8 cellular contexts compared by ENCODE assay signal in the genomic region with DNA sequence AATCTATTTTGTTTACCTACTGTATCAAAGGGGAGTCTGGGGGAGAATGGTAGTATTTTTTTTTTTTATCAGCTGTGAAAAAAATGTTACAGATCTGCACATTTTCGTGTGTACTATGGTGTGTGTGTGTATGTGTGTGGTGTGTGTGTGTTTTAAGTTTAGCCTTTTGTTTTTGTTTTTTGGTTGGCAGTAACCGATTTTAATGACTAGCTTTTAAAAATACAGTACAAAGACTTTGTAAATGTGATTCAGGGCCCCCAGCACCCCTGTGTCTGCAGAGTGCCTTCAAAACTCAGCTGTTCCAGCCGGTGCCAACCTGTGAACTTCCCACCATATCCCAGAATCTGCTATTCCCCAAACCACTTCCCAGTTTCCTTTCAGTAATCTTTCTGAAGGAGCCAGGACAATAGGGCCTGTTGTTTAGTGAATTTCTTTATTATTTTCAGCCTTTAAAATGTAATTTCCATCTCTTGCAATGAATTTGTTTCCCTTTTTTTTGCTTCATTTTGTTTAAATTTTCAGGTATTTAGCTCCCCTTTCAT. TPM values are rescaled to one million over a fixed set of nuclear protein-coding genes. Genes with fewer than 3 reads are reported as not detected.
DNase-seq lines count a peak whose midpoint lies in the region; ATAC-seq and TF ChIP-seq lines count a peak whose summit lies in the region.

No MANE protein-coding gene starts in this region.

- H3K9me3 ChIP-seq in SK-N-SH (no peaks in the 10 kb centered on the region), subcutaneous abdominal adipose tissue (ENCODE audit: control insufficient read depth in 5 of 5, low read length in 5 of 5) (no peaks in the 10 kb centered on the region)

- no peak for TF ChIP-seq RAD21 in SK-N-SH (IDR thresholded peaks at IDR 0.05; ENCODE audit: low read length)

- H3K27ac Mint-ChIP-seq in activated T-helper 2 cell treated with anti-CD3 and anti-CD28 coated beads, Interferon-gamma antibody, Interleukin-2, Interleukin-4, amounts not matched to agents 10 μg/mL and 5 μg/mL and 100 μg/mL, durations not matched to agents 14 hours and 24 hours and 36 hours = peak overlapping the region; percentile 82
- peak overlapping the region; percentile 87 to 99 (median 90) for H3K27ac Mint-ChIP-seq in immature natural killer cell

- peaks cover 61% of the 10 kb centered on the region for H4K20me1 ChIP-seq in SK-N-SH (ENCODE audit: insufficient read depth)

- peak overlapping the region in 1 of 2 experiments; percentile 71; a peak in 1 of 4 replicates for H3K27ac ChIP-seq in SK-N-SH (ENCODE audit: low read depth in 2 of 2, low read length in 1 of 2)
- H3K27ac ChIP-seq in subcutaneous abdominal adipose tissue (ENCODE audit: low read depth, low read length) = peak overlapping the region; percentile 82

- no peak overlapping the region for H2AFZ ChIP-seq in SK-N-SH (ENCODE audit: low read depth)

- POLR2A ChIA-PET in SK-N-SH (lab: Yijun Ruan, JAX) = no interaction called here

- CTCF ChIA-PET in SK-N-SH (lab: Yijun Ruan, JAX) = interaction anchor here (0.8 to 1.5 kb wide), 5 partner anchors 10 to 806 kb away, joined by 3 read pairs; no protein-coding TSS in a partner anchor

- H3K27me3 Mint-ChIP-seq in activated T-helper 2 cell treated with anti-CD3 and anti-CD28 coated beads, Interferon-gamma antibody, Interleukin-2, Interleukin-4, amounts not matched to agents 10 μg/mL and 5 μg/mL and 100 μg/mL, durations not matched to agents 14 hours and 24 hours and 36 hours (ENCODE audit: low read depth) = no peaks in the 10 kb centered on the region
- peaks cover 26 to 32% (median 29%) of the 10 kb centered on the region in 3 donors for H3K27me3 Mint-ChIP-seq in immature natural killer cell (ENCODE audit: low read depth in 3 of 3)

- H3K9ac ChIP-seq in SK-N-SH (peak overlapping the region; percentile 91), subcutaneous abdominal adipose tissue (ENCODE audit: low read length in 5 of 5) (peak overlapping the region in 4 of 5 donors; percentile 66 to 88 (median 82))

- ATAC-seq in SK-N-SH treated with all-trans-retinoic acid at 6 μM for 48 hours = no peak
- no peak for ATAC-seq in GM18858 (IDR thresholded peaks at IDR 0.05; ENCODE audit: unreplicated experiment)

- H3K4me3 ChIP-seq in SK-N-SH (ENCODE audit: low read depth in 2 of 2, low read length in 1 of 2) (peak overlapping the region; percentile 95 to 96; a peak in 3 of 4 replicates), subcutaneous abdominal adipose tissue (ENCODE audit: low read depth in 1 of 5, low read length in 5 of 5) (peak overlapping the region; percentile 75 to 99 (median 93))

- peaks cover 12 to 50% of the 10 kb centered on the region in 2 experiments for H3K36me3 ChIP-seq in SK-N-SH (replicated peaks in 1 of 2; ENCODE audit: control insufficient read depth in 1 of 2, insufficient read depth in 2 of 2, low read length in 1 of 2)
- H3K36me3 ChIP-seq in subcutaneous abdominal adipose tissue (ENCODE audit: control insufficient read depth in 5 of 5, insufficient read depth in 5 of 5, low read length in 5 of 5) = no peaks in the 10 kb centered on the region

- intact Hi-C loops in activated T-helper 2 cell treated with anti-CD3 and anti-CD28 coated beads, Interferon-gamma antibody, Interleukin-2, Interleukin-4, amounts not matched to agents 10 μg/mL and 5 μg/mL and 100 μg/mL, durations not matched to agents 14 hours and 24 hours and 36 hours (cut with micrococcal nuclease) = loop anchor here (2.0 to 10.0 kb wide), 4 partner anchors 121 to 1959 kb away; partner anchors contain the start of genes GPR171 and MBNL1

- H3K4me2 ChIP-seq in SK-N-SH = peak overlapping the region; percentile 88

- peaks cover 48% of the 10 kb centered on the region for H3K4me1 Mint-ChIP-seq in activated T-helper 2 cell treated with anti-CD3 and anti-CD28 coated beads, Interferon-gamma antibody, Interleukin-2, Interleukin-4, amounts not matched to agents 10 μg/mL and 5 μg/mL and 100 μg/mL, durations not matched to agents 14 hours and 24 hours and 36 hours (ENCODE audit: low read depth)
- peaks cover 60 to 73% of the 10 kb centered on the region in 2 donors for H3K4me1 Mint-ChIP-seq in immature natural killer cell

- peaks cover 39% of the 10 kb centered on the region for H3K36me3 Mint-ChIP-seq in activated T-helper 2 cell treated with anti-CD3 and anti-CD28 coated beads, Interferon-gamma antibody, Interleukin-2, Interleukin-4, amounts not matched to agents 10 μg/mL and 5 μg/mL and 100 μg/mL, durations not matched to agents 14 hours and 24 hours and 36 hours (ENCODE audit: low read depth)
- H3K36me3 Mint-ChIP-seq in immature natural killer cell = peaks cover 0 to 6% (median 0%) of the 10 kb centered on the region in 3 donors

- peaks cover 32% of the 10 kb centered on the region for H3F3A ChIP-seq in SK-N-SH (replicated peaks; ENCODE audit: insufficient read depth)

- TF ChIP-seq CTCF in SK-N-SH (IDR thresholded peaks at IDR 0.05) = no peak

- peak overlapping the region; percentile 94 for H3K4me3 Mint-ChIP-seq in activated T-helper 2 cell treated with anti-CD3 and anti-CD28 coated beads, Interferon-gamma antibody, Interleukin-2, Interleukin-4, amounts not matched to agents 10 μg/mL and 5 μg/mL and 100 μg/mL, durations not matched to agents 14 hours and 24 hours and 36 hours (ENCODE audit: low read depth)
- peak overlapping the region; percentile 81 to 100 (median 93) for H3K4me3 Mint-ChIP-seq in immature natural killer cell

- no peaks in the 10 kb centered on the region for H3K27me3 ChIP-seq in SK-N-SH (ENCODE audit: insufficient read depth)
- H3K27me3 ChIP-seq in subcutaneous abdominal adipose tissue (ENCODE audit: control insufficient read depth in 5 of 5, insufficient read depth in 4 of 5, low read length in 5 of 5) = no peaks in the 10 kb centered on the region

- no peaks in the 10 kb centered on the region for H3K9me3 Mint-ChIP-seq in activated T-helper 2 cell treated with anti-CD3 and anti-CD28 coated beads, Interferon-gamma antibody, Interleukin-2, Interleukin-4, amounts not matched to agents 10 μg/mL and 5 μg/mL and 100 μg/mL, durations not matched to agents 14 hours and 24 hours and 36 hours
- H3K9me3 Mint-ChIP-seq in immature natural killer cell = peaks cover 0 to 2% (median 0%) of the 10 kb centered on the region in 6 donors

- peaks cover 70% of the 10 kb centered on the region for H3K79me2 ChIP-seq in SK-N-SH (ENCODE audit: insufficient read depth)

- DNase-seq in SK-N-SH (no peak), immature natural killer cell (no peak), GM19240 (ENCODE audit: insufficient read length, low spot score) (no peak), islet precursor cell (no peak)
- no peak for DNase-seq in activated T-helper 2 cell treated with anti-CD3 and anti-CD28 coated beads, Interferon-gamma antibody, Interleukin-2, Interleukin-4, amounts not matched to agents 10 μg/mL and 5 μg/mL and 100 μg/mL, durations not matched to agents 14 hours and 24 hours and 36 hours (ENCODE audit: low spot score)

- TF ChIP-seq EP300 in SK-N-SH (IDR thresholded peaks at IDR 0.05; ENCODE audit: borderline replicate concordance in 1 of 2, low read depth in 1 of 2, low read length in 1 of 2) = no peak

- peaks cover 4 to 20% of the 10 kb centered on the region in 2 experiments for H3K4me1 ChIP-seq in SK-N-SH (ENCODE audit: control insufficient read depth in 1 of 2, insufficient read depth in 2 of 2, low read depth in 1 of 2, low read length in 1 of 2)
- peaks cover 0 to 56% (median 55%) of the 10 kb centered on the region in 5 donors for H3K4me1 ChIP-seq in subcutaneous abdominal adipose tissue (ENCODE audit: control insufficient read depth in 5 of 5, insufficient read depth in 5 of 5, low read length in 5 of 5)

- 29% methylated on average over 3 of the region's 3 CpGs for WGBS in SK-N-SH (ENCODE audit: low lambda C conversion rate)

- no peaks in the 10 kb centered on the region for H3K9me2 ChIP-seq in SK-N-SH

TF ChIP-seq in SK-N-SH, 30 proteins besides CTCF, POLR2A, EP300 and RAD21:
- TF ChIP-seq, protein P1, sequence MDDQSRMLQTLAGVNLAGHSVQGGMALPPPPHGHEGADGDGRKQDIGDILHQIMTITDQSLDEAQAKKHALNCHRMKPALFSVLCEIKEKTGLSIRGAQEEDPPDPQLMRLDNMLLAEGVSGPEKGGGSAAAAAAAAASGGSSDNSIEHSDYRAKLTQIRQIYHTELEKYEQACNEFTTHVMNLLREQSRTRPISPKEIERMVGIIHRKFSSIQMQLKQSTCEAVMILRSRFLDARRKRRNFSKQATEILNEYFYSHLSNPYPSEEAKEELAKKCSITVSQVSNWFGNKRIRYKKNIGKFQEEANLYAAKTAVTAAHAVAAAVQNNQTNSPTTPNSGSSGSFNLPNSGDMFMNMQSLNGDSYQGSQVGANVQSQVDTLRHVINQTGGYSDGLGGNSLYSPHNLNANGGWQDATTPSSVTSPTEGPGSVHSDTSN (IDR thresholded peaks at IDR 0.05) = no peak
- no peak for TF ChIP-seq FOXM1 (IDR thresholded peaks at IDR 0.05; ENCODE audit: low read depth)
- no peak for TF ChIP-seq TCF12 (IDR thresholded peaks at IDR 0.05)
- TF ChIP-seq RCOR1 (IDR thresholded peaks at IDR 0.05; ENCODE audit: low read length) = no peak
- no peak for TF ChIP-seq SMC3 (IDR thresholded peaks at IDR 0.05; ENCODE audit: low read depth, low read length)

TF ChIP-seq in SK-N-SH treated with all-trans-retinoic acid at 6 μM for 48 hours, 23 proteins besides CTCF, POLR2A, EP300 and RAD21:
- TF ChIP-seq TOX (CRISPR knock-in tag; IDR thresholded peaks at IDR 0.05; ENCODE audit: borderline replicate concordance) = no peak
- TF ChIP-seq BACH2 (CRISPR knock-in tag; IDR thresholded peaks at IDR 0.05; ENCODE audit: borderline replicate concordance) = no peak
- no peak for TF ChIP-seq OSR1 (CRISPR knock-in tag; IDR thresholded peaks at IDR 0.05)
- TF ChIP-seq RARB (CRISPR knock-in tag; IDR thresholded peaks at IDR 0.05) = no peak
- no peak for TF ChIP-seq TCF4 (CRISPR knock-in tag; IDR thresholded peaks at IDR 0.05; ENCODE audit: borderline replicate concordance)
- TF ChIP-seq ZNF565 (CRISPR knock-in tag; conservative IDR thresholded peaks at IDR 0.05; ENCODE audit: low read depth) = no peak
- no peak for TF ChIP-seq SNAI2 (CRISPR knock-in tag; IDR thresholded peaks at IDR 0.05)
- no peak for TF ChIP-seq ZFP30 (CRISPR knock-in tag; IDR thresholded peaks at IDR 0.05)
- TF ChIP-seq ZC3H10 (CRISPR knock-in tag; IDR thresholded peaks at IDR 0.05) = no peak
TF ChIP-seq in SK-N-SH treated with all-trans-retinoic acid at 6 μM for 48 hours: peak in this region for 0.

RNA-seq across cellular contexts. Expression of gene RAP2B, which starts 2.1 kb away (rescaled TPM):
- polyA plus RNA-seq in SK-N-SH (2012; rRNA removed) (5.8 and 7.3 TPM in 2 replicates), immature natural killer cell (10 to 100 TPM; 15.9 to 29.8 (median 23.2) TPM)
- polyA plus RNA-seq in SK-N-SH (2012; cell fraction: cytosol; rRNA removed) = 5.4 and 6.4 TPM in 2 replicates
- 2.3 and 2.6 TPM in 2 replicates for polyA plus RNA-seq in SK-N-SH (2012; cell fraction: nucleus; rRNA removed)
- total RNA-seq in activated T-helper 2 cell treated with anti-CD3 and anti-CD28 coated beads, Interferon-gamma antibody, Interleukin-2, Interleukin-4, amounts not matched to agents 10 μg/mL and 5 μg/mL and 100 μg/mL, durations not matched to agents 14 hours and 24 hours and 36 hours = 13.7 and 14.0 TPM in 2 replicates
